Comparison of ENCODE assay signal across 11 cellular contexts in the genomic region with DNA sequence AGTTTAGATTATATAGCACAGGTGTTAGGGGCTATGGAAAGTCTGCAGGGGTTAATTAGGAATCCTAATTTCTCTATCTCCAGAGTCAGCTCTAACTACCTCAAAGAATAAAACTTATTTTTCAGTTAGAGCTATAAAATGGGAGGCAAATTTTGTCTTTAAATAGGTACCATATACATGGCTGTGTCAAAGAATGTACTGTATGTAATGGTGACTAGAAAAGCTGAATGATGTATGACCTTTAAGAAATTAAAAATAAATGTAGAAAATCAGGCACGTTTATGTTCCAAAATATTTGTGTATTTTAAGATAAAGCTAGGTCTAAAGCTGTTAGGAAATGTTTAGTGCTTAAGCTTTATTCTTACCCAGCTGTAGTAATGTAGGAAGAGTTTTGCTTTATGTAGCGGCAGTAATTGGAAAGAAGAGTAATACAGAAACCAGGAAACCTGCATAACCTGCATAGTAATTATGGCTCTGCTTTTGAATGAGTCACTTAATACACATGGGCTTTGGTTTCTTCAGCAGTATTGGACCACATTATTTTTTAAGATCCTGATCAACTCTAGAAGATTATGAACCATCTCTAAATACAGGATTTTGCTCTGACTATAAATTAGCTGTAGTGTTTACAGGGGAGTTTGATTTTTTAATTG.
DNase-seq lines count a peak whose midpoint lies in the region; ATAC-seq and TF ChIP-seq lines count a peak whose summit lies in the region.
"Had no signal": no experiment of that assay in that cellular context is flagged by ENCODE, and none has a peak within 500 bp of the region (broad histone marks: within the 10 kb centered on the region; RNA-seq: fewer than 3 reads in every experiment).

No MANE protein-coding gene starts in this region.

- H3K4me2 ChIP-seq in smooth muscle cell: peak overlapping the region; percentile 24

- intact Hi-C loops in posterior cingulate gyrus (cut with DNase I): no loop called here

- H3K36me3 ChIP-seq in smooth muscle cell (ENCODE audit: low read depth): peaks cover 8% of the 10 kb centered on the region
- H3K36me3 ChIP-seq: uterus had no signal

- POLR2A ChIA-PET in activated CD4-positive, alpha-beta memory T cell treated with anti-CD3 and anti-CD28 coated beads, Interleukin-2, amount 10 ng/mL, durations not matched to agents 7 days and 5 days (lab: Charles Lee): interaction anchor here (0.8 to 1.5 kb wide), 5 partner anchors 84 to 158 kb away, joined by 3 to 5 read pairs (median 4); no protein-coding TSS in a partner anchor

- 87% methylated on average over 2 of the region's 2 CpGs for WGBS in smooth muscle cell (ENCODE audit: low lambda C conversion rate)

- H3K27ac ChIP-seq in smooth muscle cell (ENCODE audit: low read depth): peak overlapping the region; percentile 76

- no peak for DNase-seq in activated T-cell treated with anti-CD3 and anti-CD28 coated beads, Interleukin-2, amount 50 U/mL, for 24 hours
- DNase-seq in activated T-cell treated with anti-CD3 and anti-CD28 coated beads for 4 hours (no peak), smooth muscle cell (lab: John Stamatoyannopoulos, UW; ENCODE audit: unreplicated experiment) (no peak), posterior cingulate gyrus (no peak)
- DNase-seq in activated CD4-positive, alpha-beta memory T cell treated with anti-CD3 and anti-CD28 coated beads, Interleukin-2, amount 10 ng/mL, durations not matched to agents 7 days and 5 days: no peak
- no peak for DNase-seq in stimulated activated CD4-positive, alpha-beta T cell treated with anti-CD3 and anti-CD28 coated beads, Interleukin-2, amount 100 ng/mL, for 24 hours
- DNase-seq: brain microvascular endothelial cell, NCI-H446 treated with DMSO at 0.1 percent for 48 hours, uterus had no signal

- no peaks in the 10 kb centered on the region for H3K9me3 ChIP-seq in smooth muscle cell (replicated peaks; ENCODE audit: low read depth)
- H3K9me3 ChIP-seq: uterus had no signal

- ATAC-seq in HG02943 (IDR thresholded peaks at IDR 0.05; ENCODE audit: low read depth, unreplicated experiment) (peak; percentile 78), GM18873 (IDR thresholded peaks at IDR 0.05; ENCODE audit: low FRiP score, unreplicated experiment) (no peak)

- peaks cover 16% of the 10 kb centered on the region for H3K79me2 ChIP-seq in smooth muscle cell (ENCODE audit: low read depth)

- H2AFZ ChIP-seq in smooth muscle cell (ENCODE audit: low read depth): no peak overlapping the region

- H3K4me3 Mint-ChIP-seq in activated T-cell treated with anti-CD3 and anti-CD28 coated beads, Interleukin-2, amount 50 U/mL, for 24 hours: no peak overlapping the region
- no peak overlapping the region for H3K4me3 Mint-ChIP-seq in activated CD4-positive, alpha-beta memory T cell treated with anti-CD3 and anti-CD28 coated beads, Interleukin-2, amount 10 ng/mL, durations not matched to agents 7 days and 5 days

- peaks cover 6% of the 10 kb centered on the region for H3K4me1 ChIP-seq in smooth muscle cell (ENCODE audit: low read depth)

- H3F3A ChIP-seq in smooth muscle cell (ENCODE audit: low read depth): peaks cover 25% of the 10 kb centered on the region

- no peaks in the 10 kb centered on the region for H3K27me3 Mint-ChIP-seq in activated T-cell treated with anti-CD3 and anti-CD28 coated beads, Interleukin-2, amount 50 U/mL, for 24 hours
- H3K27me3 Mint-ChIP-seq in activated CD4-positive, alpha-beta memory T cell treated with anti-CD3 and anti-CD28 coated beads, Interleukin-2, amount 10 ng/mL, durations not matched to agents 7 days and 5 days: no peaks in the 10 kb centered on the region

- CTCF ChIA-PET in activated CD4-positive, alpha-beta memory T cell treated with anti-CD3 and anti-CD28 coated beads, Interleukin-2, amount 10 ng/mL, durations not matched to agents 7 days and 5 days (lab: Charles Lee): interaction anchor here (0.6 to 1.5 kb wide), 4 partner anchors 12 to 221 kb away, joined by 3 to 8 read pairs (median 3); no protein-coding TSS in a partner anchor

- peaks cover 87% of the 10 kb centered on the region for H3K36me3 Mint-ChIP-seq in activated T-cell treated with anti-CD3 and anti-CD28 coated beads, Interleukin-2, amount 50 U/mL, for 24 hours (ENCODE audit: low read depth)
- H3K36me3 Mint-ChIP-seq in activated CD4-positive, alpha-beta memory T cell treated with anti-CD3 and anti-CD28 coated beads, Interleukin-2, amount 10 ng/mL, durations not matched to agents 7 days and 5 days (ENCODE audit: low read depth): peaks cover 72% of the 10 kb centered on the region

- peak overlapping the region; percentile 89 for H3K27ac Mint-ChIP-seq in activated T-cell treated with anti-CD3 and anti-CD28 coated beads, Interleukin-2, amount 50 U/mL, for 24 hours
- peak overlapping the region; percentile 27 for H3K27ac Mint-ChIP-seq in activated CD4-positive, alpha-beta memory T cell treated with anti-CD3 and anti-CD28 coated beads, Interleukin-2, amount 10 ng/mL, durations not matched to agents 7 days and 5 days

- peak overlapping the region; percentile 28 for H3K9ac ChIP-seq in smooth muscle cell (ENCODE audit: low read depth)

- peaks cover 61% of the 10 kb centered on the region for H4K20me1 ChIP-seq in smooth muscle cell (ENCODE audit: low read depth)

- no peak overlapping the region for H3K4me3 ChIP-seq in smooth muscle cell
- H3K4me3 ChIP-seq: uterus had no signal

- H3K4me1 Mint-ChIP-seq in activated T-cell treated with anti-CD3 and anti-CD28 coated beads, Interleukin-2, amount 50 U/mL, for 24 hours (ENCODE audit: low read depth): peaks cover 71% of the 10 kb centered on the region
- H3K4me1 Mint-ChIP-seq in activated CD4-positive, alpha-beta memory T cell treated with anti-CD3 and anti-CD28 coated beads, Interleukin-2, amount 10 ng/mL, durations not matched to agents 7 days and 5 days: peaks cover 40% of the 10 kb centered on the region

- TF ChIP-seq CTCF in smooth muscle cell (IDR thresholded peaks at IDR 0.05; ENCODE audit: borderline replicate concordance, insufficient read depth, poor library complexity, severe bottlenecking): no peak

- no peaks in the 10 kb centered on the region for H3K27me3 ChIP-seq in smooth muscle cell (ENCODE audit: low read depth)
- H3K27me3 ChIP-seq: brain microvascular endothelial cell, uterus had no signal

- no peaks in the 10 kb centered on the region for H3K9me3 Mint-ChIP-seq in activated T-cell treated with anti-CD3 and anti-CD28 coated beads, Interleukin-2, amount 50 U/mL, for 24 hours
- H3K9me3 Mint-ChIP-seq in activated CD4-positive, alpha-beta memory T cell treated with anti-CD3 and anti-CD28 coated beads, Interleukin-2, amount 10 ng/mL, durations not matched to agents 7 days and 5 days: no peaks in the 10 kb centered on the region
